ENCODE assay signal across 20 cellular contexts in the genomic region with DNA sequence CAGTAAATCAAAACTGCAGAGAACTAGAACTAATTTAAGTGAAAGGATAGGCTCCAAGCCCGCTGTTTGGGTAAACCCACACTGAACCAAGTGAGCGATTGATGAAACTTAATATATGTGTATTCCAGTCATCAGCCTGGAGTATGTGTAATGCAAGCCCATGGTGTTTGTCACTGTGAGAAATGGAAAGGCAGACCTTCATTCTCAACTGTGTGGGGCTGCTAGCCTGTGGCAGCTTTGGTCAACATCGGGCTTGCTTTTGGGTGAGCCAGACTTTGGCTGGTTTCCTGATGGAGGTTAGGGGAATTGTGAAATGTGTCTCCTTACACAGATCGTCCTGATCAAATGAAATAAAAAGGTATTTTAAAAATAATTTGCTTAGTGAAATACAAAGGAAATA.
"Had no signal": no experiment of that assay in that cellular context is flagged by ENCODE, and none has a peak within 500 bp of the region (broad histone marks: within the 10 kb centered on the region; RNA-seq: fewer than 3 reads in every experiment).

No MANE protein-coding gene starts in this region.

- H3K4me1 ChIP-seq: colonic mucosa, left ventricle myocardium inferior, sigmoid colon, tibial artery, upper lobe of left lung, uterus had no signal

- H3K9me3 ChIP-seq: colonic mucosa, sigmoid colon, tibial artery, upper lobe of left lung, uterus had no signal

- ATAC-seq: naive thymus-derived CD4-positive, alpha-beta T cell; stimulated activated effector memory CD8-positive, alpha-beta T cell treated with anti-CD3 and anti-CD28 coated beads, Interleukin-12 subunit alpha, Interleukin-12 subunit beta, amount 100 ng/mL, for 72 hours; stimulated activated naive CD8-positive, alpha-beta T cell treated with anti-CD3 and anti-CD28 coated beads, Interleukin-15, Interleukin-2, amounts not matched to agents 100 U/mL and 50 U/mL, for 24 hours had no signal

- H3K36me3 ChIP-seq: colonic mucosa, sigmoid colon, uterus had no signal

- H3K4me3 ChIP-seq: colonic mucosa, heart right ventricle, left ventricle myocardium inferior, lung, sigmoid colon, tibial artery, upper lobe of left lung, uterus had no signal

- H3K27me3 ChIP-seq: colonic mucosa, heart right ventricle, sigmoid colon, tibial artery, upper lobe of left lung, uterus had no signal

- H3K27ac ChIP-seq: colonic mucosa, heart right ventricle, left ventricle myocardium inferior, sigmoid colon, tibial artery, upper lobe of left lung, uterus had no signal

- DNase-seq: colonic mucosa; dermis blood vessel endothelial cell; endodermal cell; erythroblast; heart right ventricle; hypothalamus; islet precursor cell; left ventricle myocardium inferior; mesenchymal stem cell; naive thymus-derived CD4-positive, alpha-beta T cell; nephron progenitor cell; sigmoid colon; small intestine; stimulated activated CD4-positive, alpha-beta T cell treated with anti-CD3 and anti-CD28 coated beads, Interleukin-2, amount 100 ng/mL, for 48 hours; stimulated activated naive CD8-positive, alpha-beta T cell treated with anti-CD3 and anti-CD28 coated beads, Interleukin-15, Interleukin-2, amounts not matched to agents 100 U/mL and 50 U/mL, for 24 hours; tibial artery; upper lobe of left lung; uterus had no signal
